In genomic region chr1:181423301-181423918, GRCh38 we compare ENCODE assay signal across 9 cellular contexts. TPM values are rescaled to one million over a fixed set of nuclear protein-coding genes. Genes with fewer than 3 reads are reported as not detected.
DNase-seq lines count a peak whose midpoint lies in the region; ATAC-seq, FAIRE-seq and TF ChIP-seq lines count a peak whose summit lies in the region.
"Had no signal": no experiment of that assay in that cellular context is flagged by ENCODE, and none has a peak within 500 bp of the region (broad histone marks: within the 10 kb centered on the region; RNA-seq: fewer than 3 reads in every experiment).

No MANE protein-coding gene starts in this region.

- TF ChIP-seq CTCF in bronchial epithelial cell (IDR thresholded peaks at IDR 0.05; ENCODE audit: insufficient read depth, low read length, severe bottlenecking) = peak; percentile 48

- no peaks in the 10 kb centered on the region for H3K36me3 ChIP-seq in bronchial epithelial cell (ENCODE audit: control insufficient read depth, insufficient read depth, low read length)

- no peak for FAIRE-seq in bronchial epithelial cell (lab: Jason Lieb, UNC)

- H3K27me3 ChIP-seq in bronchial epithelial cell (ENCODE audit: control insufficient read depth, insufficient read depth, low read length) = no peaks in the 10 kb centered on the region

- H3K4me3 ChIP-seq in Jurkat, Clone E6-1 (ENCODE audit: low read length) = no peak overlapping the region
- no peak overlapping the region for H3K4me3 ChIP-seq in bronchial epithelial cell (ENCODE audit: low read depth, low read length)

- no peak for ATAC-seq in GM19395 (IDR thresholded peaks at IDR 0.05; ENCODE audit: unreplicated experiment)

- DNase-seq in NCI-H1436 (lab: John Stamatoyannopoulos, UW) = peak; percentile 34
- no peak for DNase-seq in NCI-H1436 treated with DMSO at 0.1 percent for 48 hours (lab: John Stamatoyannopoulos, UW)
- peak; percentile 34 for DNase-seq in Jurkat, Clone E6-1 (ENCODE audit: low read depth, low spot score)
- DNase-seq in RPMI7951 (ENCODE audit: low read depth) = peak; percentile 28
- peak; percentile 77 for DNase-seq in bronchial epithelial cell (ENCODE audit: low read depth)
- DNase-seq in midbrain (lab: John Stamatoyannopoulos, UW) = peak; percentile 44
- no peak for DNase-seq in GDM1 (lab: John Stamatoyannopoulos, UW)

RNA-seq across cellular contexts. Expression of gene CACNA1E, which starts 59.9 kb away (rescaled TPM):
- not detected for polyA plus RNA-seq in Jurkat, Clone E6-1 (2012; ENCODE audit: insufficient read depth, insufficient read length)
- not detected in 2 replicates for total RNA-seq in RPMI7951 (2014; rRNA removed; shearing (Covaris generic))
- under 0.01 TPM in 1 of 2 replicates, not detected in the other for total RNA-seq in bronchial epithelial cell
- total RNA-seq: activated CD8-positive, alpha-beta memory T cell treated with anti-CD3 and anti-CD28 coated beads for 36 hours had no signal

Comparison
In these comparisons a context has a peak if more than half of its experiments do, and no peak if none do; other contexts are left out.
1. DNase-seq: peak in NCI-H1436 (single experiment), Jurkat, Clone E6-1 (single experiment), RPMI7951 (single experiment), bronchial epithelial cell (single experiment) and midbrain (single experiment); none in NCI-H1436 treated with DMSO at 0.1 percent for 48 hours (single experiment) and GDM1 (single experiment).